In the genomic region with DNA sequence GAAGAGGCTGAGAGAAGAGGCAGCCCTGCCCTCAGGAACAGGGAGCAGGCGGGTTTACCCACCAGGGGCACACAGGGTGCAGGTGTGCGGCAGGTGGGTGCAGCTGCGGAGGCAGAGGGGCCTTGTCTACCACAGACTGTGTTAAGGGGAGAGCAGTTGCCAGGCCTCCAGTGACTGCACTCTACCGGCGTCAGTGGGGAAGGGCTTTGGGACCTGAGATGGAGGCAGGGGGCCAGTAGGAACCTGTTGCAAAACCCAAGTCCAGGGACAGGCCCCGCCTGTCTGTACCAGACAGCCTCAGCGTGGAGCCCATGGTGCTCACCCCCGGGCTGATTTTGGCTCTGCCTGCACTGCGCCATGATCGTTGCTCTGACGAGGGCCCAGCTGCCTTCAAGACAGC, we compare ENCODE assay signal across 17 cellular contexts.
DNase-seq lines count a peak whose midpoint lies in the region; ATAC-seq and TF ChIP-seq lines count a peak whose summit lies in the region.
"Had no signal": no experiment of that assay in that cellular context is flagged by ENCODE, and none has a peak within 500 bp of the region (broad histone marks: within the 10 kb centered on the region; RNA-seq: fewer than 3 reads in every experiment).

No MANE protein-coding gene starts in this region.

- 0 out of 2 replicates have a peak overlapping the region, but pooled peaks have one; percentile 65 for H3K27ac Mint-ChIP-seq in GM23338
- H3K27ac Mint-ChIP-seq in chondrocyte (ENCODE audit: unreplicated experiment), result no peak overlapping the region
- H3K27ac Mint-ChIP-seq: CD4-positive, alpha-beta memory T cell; HFFc6 had no signal

- no peaks in the 10 kb centered on the region for H3K27me3 ChIP-seq in GM23338 (ENCODE audit: insufficient read depth)
- H3K27me3 ChIP-seq in H7 (ENCODE audit: control insufficient read depth, insufficient read depth, low read length), result no peaks in the 10 kb centered on the region
- H3K27me3 ChIP-seq in spleen (replicated peaks in 1 of 7), result no peaks in the 10 kb centered on the region

- no peak overlapping the region for H3K27ac ChIP-seq in GM23338 (ENCODE audit: low read depth)
- H3K27ac ChIP-seq in spleen, result no peak overlapping the region

- peaks cover 25% of the 10 kb centered on the region for H3K36me3 Mint-ChIP-seq in GM23338 (ENCODE audit: low read depth)
- no peaks in the 10 kb centered on the region for H3K36me3 Mint-ChIP-seq in chondrocyte (ENCODE audit: low read depth)
- H3K36me3 Mint-ChIP-seq: CD4-positive, alpha-beta memory T cell had no signal

- no peak overlapping the region for H2AFZ ChIP-seq in GM23338

- no peak overlapping the region for H3K4me3 ChIP-seq in GM23338
- no peak overlapping the region for H3K4me3 ChIP-seq in H7 (ENCODE audit: insufficient read depth, low read depth, low read length)
- no peak overlapping the region for H3K4me3 ChIP-seq in spleen
- H3K4me3 ChIP-seq: HAP-1 had no signal

- intact Hi-C loops in spleen (cut with DNase I; ENCODE audit: low total_unique reads), result no loop called here

- no peaks in the 10 kb centered on the region for H3K9me2 ChIP-seq in GM23338 (ENCODE audit: insufficient read depth)

- no peak overlapping the region for H3K4me2 ChIP-seq in GM23338

- no peaks in the 10 kb centered on the region for H3K36me3 ChIP-seq in GM23338 (ENCODE audit: insufficient read depth)
- H3K36me3 ChIP-seq in H7 (replicated peaks; ENCODE audit: control insufficient read depth, insufficient read depth, low read length), result no peaks in the 10 kb centered on the region
- H3K36me3 ChIP-seq in spleen, result peaks cover 0 to 18% (median 0%) of the 10 kb centered on the region in 6 donors
- H3K36me3 ChIP-seq: HAP-1 had no signal

- H3K4me1 Mint-ChIP-seq in GM23338, result peaks cover 2% of the 10 kb centered on the region; the same call in 1 of the 3 replicates
- H3K4me1 Mint-ChIP-seq in chondrocyte (ENCODE audit: low read depth), result no peaks in the 10 kb centered on the region
- H3K4me1 Mint-ChIP-seq: CD4-positive, alpha-beta memory T cell had no signal

- no peak for ATAC-seq in GM23338
- ATAC-seq in HG02759 (IDR thresholded peaks at IDR 0.05; ENCODE audit: unreplicated experiment), result no peak

- H3K4me1 ChIP-seq in GM23338 (ENCODE audit: insufficient read depth) (no peaks in the 10 kb centered on the region), spleen (no peaks in the 10 kb centered on the region)
- H3K4me1 ChIP-seq: HAP-1 had no signal

- no peaks in the 10 kb centered on the region for H3K9me3 ChIP-seq in spleen
- H3K9me3 ChIP-seq: HAP-1 had no signal

- no peak for TF ChIP-seq POLR2A in spleen (IDR thresholded peaks at IDR 0.05)

- H3F3A ChIP-seq in GM23338 (replicated peaks; ENCODE audit: low read depth), result no peaks in the 10 kb centered on the region

- WGBS in spleen, 5 donors, result 84 to 95% (median 90%) methylated on average over 8 to 11 of the region's 11 CpGs

- no peak for TF ChIP-seq CTCF in GM23338 (conservative IDR thresholded peaks at IDR 0.05; ENCODE audit: low read depth in 2 of 2)
- no peak for TF ChIP-seq CTCF in chondrocyte (IDR thresholded peaks at IDR 0.05)
- no peak for TF ChIP-seq CTCF in spleen (IDR thresholded peaks at IDR 0.05 in 8 of 11, conservative IDR thresholded peaks at IDR 0.05 in 3 of 11)

- H3K9me3 Mint-ChIP-seq in GM23338, result peaks cover 15% of the 10 kb centered on the region
- H3K9me3 Mint-ChIP-seq in chondrocyte (ENCODE audit: low read depth), result no peaks in the 10 kb centered on the region

- H3K27me3 Mint-ChIP-seq in GM23338 (ENCODE audit: insufficient read depth, low read depth, poor library complexity), result peaks cover 6% of the 10 kb centered on the region
- H3K27me3 Mint-ChIP-seq in chondrocyte (ENCODE audit: low read depth), result no peaks in the 10 kb centered on the region
- H3K27me3 Mint-ChIP-seq: CD4-positive, alpha-beta memory T cell had no signal

- H4K20me1 ChIP-seq in GM23338 (replicated peaks; ENCODE audit: insufficient read depth), result no peaks in the 10 kb centered on the region

- H3K4me3 Mint-ChIP-seq in GM23338 (no peak overlapping the region), chondrocyte (ENCODE audit: unreplicated experiment) (no peak overlapping the region)
- H3K4me3 Mint-ChIP-seq: CD4-positive, alpha-beta memory T cell; HFFc6 had no signal

- no peaks in the 10 kb centered on the region for H3K79me2 ChIP-seq in GM23338 (replicated peaks; ENCODE audit: insufficient read depth)

- DNase-seq in GM23338 (ENCODE audit: low spot score) (no peak), H7 (peak; percentile 50), chondrocyte (ENCODE audit: low spot score) (peak; percentile 89), spleen (peak; percentile 67), NCI-H524 treated with DMSO at 0.1 percent for 48 hours (lab: John Stamatoyannopoulos, UW) (no peak)
- no peak for DNase-seq in stimulated activated naive CD4-positive, alpha-beta T cell treated with Interleukin-2 at 50 U/mL for 16 hours (lab: John Stamatoyannopoulos, UW)
- no peak for DNase-seq in activated T-cell treated with anti-CD3 and anti-CD28 coated beads, Interleukin-2, amount 50 U/mL, for 48 hours
- DNase-seq: C1 segment of cervical spinal cord; Calu3; CD4-positive, alpha-beta memory T cell; COR-L47; DMS53; DMS79 treated with DMSO at 0.1 percent for 48 hours; GF-D8; HFFc6 had no signal

TF ChIP-seq in GM23338, 12 proteins besides CTCF, POLR2A, EP300 and RAD21:
- no peak for TF ChIP-seq ZNF114 (CRISPR knock-in tag; IDR thresholded peaks at IDR 0.05)
- TF ChIP-seq POLR2AphosphoS5 (IDR thresholded peaks at IDR 0.05; ENCODE audit: low read depth), result no peak
- no peak for TF ChIP-seq JUNB (IDR thresholded peaks at IDR 0.05; ENCODE audit: unreplicated experiment)
- TF ChIP-seq, protein P1, sequence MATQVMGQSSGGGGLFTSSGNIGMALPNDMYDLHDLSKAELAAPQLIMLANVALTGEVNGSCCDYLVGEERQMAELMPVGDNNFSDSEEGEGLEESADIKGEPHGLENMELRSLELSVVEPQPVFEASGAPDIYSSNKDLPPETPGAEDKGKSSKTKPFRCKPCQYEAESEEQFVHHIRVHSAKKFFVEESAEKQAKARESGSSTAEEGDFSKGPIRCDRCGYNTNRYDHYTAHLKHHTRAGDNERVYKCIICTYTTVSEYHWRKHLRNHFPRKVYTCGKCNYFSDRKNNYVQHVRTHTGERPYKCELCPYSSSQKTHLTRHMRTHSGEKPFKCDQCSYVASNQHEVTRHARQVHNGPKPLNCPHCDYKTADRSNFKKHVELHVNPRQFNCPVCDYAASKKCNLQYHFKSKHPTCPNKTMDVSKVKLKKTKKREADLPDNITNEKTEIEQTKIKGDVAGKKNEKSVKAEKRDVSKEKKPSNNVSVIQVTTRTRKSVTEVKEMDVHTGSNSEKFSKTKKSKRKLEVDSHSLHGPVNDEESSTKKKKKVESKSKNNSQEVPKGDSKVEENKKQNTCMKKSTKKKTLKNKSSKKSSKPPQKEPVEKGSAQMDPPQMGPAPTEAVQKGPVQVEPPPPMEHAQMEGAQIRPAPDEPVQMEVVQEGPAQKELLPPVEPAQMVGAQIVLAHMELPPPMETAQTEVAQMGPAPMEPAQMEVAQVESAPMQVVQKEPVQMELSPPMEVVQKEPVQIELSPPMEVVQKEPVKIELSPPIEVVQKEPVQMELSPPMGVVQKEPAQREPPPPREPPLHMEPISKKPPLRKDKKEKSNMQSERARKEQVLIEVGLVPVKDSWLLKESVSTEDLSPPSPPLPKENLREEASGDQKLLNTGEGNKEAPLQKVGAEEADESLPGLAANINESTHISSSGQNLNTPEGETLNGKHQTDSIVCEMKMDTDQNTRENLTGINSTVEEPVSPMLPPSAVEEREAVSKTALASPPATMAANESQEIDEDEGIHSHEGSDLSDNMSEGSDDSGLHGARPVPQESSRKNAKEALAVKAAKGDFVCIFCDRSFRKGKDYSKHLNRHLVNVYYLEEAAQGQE (IDR thresholded peaks at IDR 0.05; ENCODE audit: unreplicated experiment), result no peak
- no peak for TF ChIP-seq EZH2 (IDR thresholded peaks at IDR 0.05; ENCODE audit: low read depth, unreplicated experiment)

Comparison
In these comparisons a context has a peak if more than half of its experiments do, and no peak if none do; other contexts are left out.
1. DNase-seq: peak in H7 (single experiment), chondrocyte (single experiment) and spleen (single experiment); none in GM23338 (single experiment), NCI-H524 treated with DMSO at 0.1 percent for 48 hours (single experiment), stimulated activated naive CD4-positive, alpha-beta T cell treated with Interleukin-2 at 50 U/mL for 16 hours (single experiment) and activated T-cell treated with anti-CD3 and anti-CD28 coated beads, Interleukin-2, amount 50 U/mL, for 48 hours (0 of 2).